ENCODE assay signal across 7 cellular contexts in the genomic region with DNA sequence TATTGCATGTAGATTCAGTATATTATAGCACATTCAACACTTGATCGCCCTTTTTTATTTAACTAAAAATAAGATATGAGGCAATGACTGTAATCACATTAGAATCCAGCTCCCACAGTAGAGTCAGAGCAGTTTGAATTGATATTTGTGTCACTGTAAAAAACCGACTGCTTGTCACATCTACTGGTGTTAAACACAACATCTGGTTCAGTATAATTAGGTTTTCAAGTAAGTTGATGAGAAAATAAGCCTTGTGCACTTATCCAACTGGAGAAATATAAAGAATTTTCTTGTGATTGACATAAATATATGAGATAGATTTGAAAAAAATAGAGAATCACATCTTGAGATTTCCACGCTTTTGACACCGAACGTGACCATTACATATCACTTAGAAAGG.
"Had no signal": no experiment of that assay in that cellular context is flagged by ENCODE, and none has a peak within 500 bp of the region (broad histone marks: within the 10 kb centered on the region; RNA-seq: fewer than 3 reads in every experiment).

No MANE protein-coding gene starts in this region.

- H3K27me3 Mint-ChIP-seq: IgD-negative memory B cell had no signal

- H3K27ac Mint-ChIP-seq: HFFc6, IgD-negative memory B cell had no signal

- H3K36me3 ChIP-seq: HAP-1 had no signal

- H3K4me3 ChIP-seq: GM23248, HAP-1 had no signal

- H3K4me1 ChIP-seq: HAP-1 had no signal

- H3K27ac ChIP-seq: GM23248 had no signal

- H3K4me1 Mint-ChIP-seq: IgD-negative memory B cell had no signal

- H3K4me3 Mint-ChIP-seq: HFFc6, IgD-negative memory B cell had no signal

- H3K9ac ChIP-seq: GM23248 had no signal

- DNase-seq: GM23248, GOT3, H7, HFFc6 had no signal

- H3K36me3 Mint-ChIP-seq: IgD-negative memory B cell had no signal

- H3K9me3 ChIP-seq: HAP-1 had no signal

- ATAC-seq: HCT116 had no signal

- H2AFZ ChIP-seq: GM23248 had no signal

- H3K9me3 Mint-ChIP-seq: HFFc6 had no signal
